Comparison of ENCODE assay signal across 1 cellular context in genomic region chr2:1745171-1746023, GRCh38.
TF ChIP-seq lines count a peak whose summit lies in the region.

No MANE protein-coding gene starts in this region.

TF ChIP-seq in IMR-90, 13 proteins besides CTCF, POLR2A, EP300 and RAD21 (continued from another document):
- no peak for TF ChIP-seq RCOR1 (IDR thresholded peaks at IDR 0.05; ENCODE audit: insufficient replicate concordance, low read length)
- no peak for TF ChIP-seq MAFK (IDR thresholded peaks at IDR 0.05; ENCODE audit: low read depth, low read length)
- TF ChIP-seq MXI1 (IDR thresholded peaks at IDR 0.05; ENCODE audit: borderline replicate concordance, low read depth, low read length) = no peak
- TF ChIP-seq RFX5 (IDR thresholded peaks at IDR 0.05; ENCODE audit: low read depth, low read length) = no peak
- no peak for TF ChIP-seq BHLHE40 (IDR thresholded peaks at IDR 0.05; ENCODE audit: low read depth, low read length)
- TF ChIP-seq CHD1 (IDR thresholded peaks at IDR 0.05; ENCODE audit: low read depth, low read length) = no peak
- no peak for TF ChIP-seq USF2 (IDR thresholded peaks at IDR 0.05; ENCODE audit: low read depth, low read length)
- no peak for TF ChIP-seq SMC3 (IDR thresholded peaks at IDR 0.05; ENCODE audit: low read depth, low read length)
- no peak for TF ChIP-seq CEBPB (IDR thresholded peaks at IDR 0.05; ENCODE audit: low read depth, low read length)
- TF ChIP-seq MAZ (IDR thresholded peaks at IDR 0.05; ENCODE audit: borderline replicate concordance, low read depth, low read length) = no peak
- no peak for TF ChIP-seq ELK1 (IDR thresholded peaks at IDR 0.05; ENCODE audit: borderline replicate concordance, low read depth, low read length)
- no peak for TF ChIP-seq FOS (IDR thresholded peaks at IDR 0.05; ENCODE audit: low read depth, low read length)
TF ChIP-seq in IMR-90: peak in this region for 0.
